In the genomic region with DNA sequence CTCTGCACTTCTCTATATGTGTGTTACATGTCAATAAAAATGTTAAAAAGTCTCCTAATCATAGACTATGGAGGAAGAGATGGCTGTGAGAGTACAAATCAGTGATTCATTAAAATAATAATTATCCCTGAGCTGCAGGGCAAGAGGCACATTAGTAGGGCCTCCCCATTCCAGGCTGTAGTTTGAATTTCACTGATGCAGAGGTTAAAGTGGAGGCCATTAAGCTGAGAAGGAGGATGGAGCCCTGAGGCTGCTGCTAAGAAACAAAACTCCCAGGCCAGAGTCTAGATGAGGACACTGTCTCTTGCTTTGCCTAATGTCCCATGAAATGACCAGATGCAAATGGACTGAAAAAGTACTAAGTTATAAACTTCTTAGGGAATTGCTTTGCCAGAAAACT, we compare ENCODE assay signal across 29 cellular contexts.
"Had no signal": no experiment of that assay in that cellular context is flagged by ENCODE, and none has a peak within 500 bp of the region (broad histone marks: within the 10 kb centered on the region; RNA-seq: fewer than 3 reads in every experiment).

No MANE protein-coding gene starts in this region.

- H3K36me3 ChIP-seq: esophagus squamous epithelium had no signal

- H3K4me3 Mint-ChIP-seq: activated CD4-positive, alpha-beta memory T cell treated with anti-CD3 and anti-CD28 coated beads, Interleukin-2, amount 10 ng/mL, durations not matched to agents 7 days and 5 days; activated CD4-positive, alpha-beta T cell treated with anti-CD3 and anti-CD28 coated beads, Interleukin-2, amount 10 ng/mL, durations not matched to agents 7 days and 5 days; activated naive CD8-positive, alpha-beta T cell; activated T-cell treated with anti-CD3 and anti-CD28 coated beads, Interleukin-2, amount 50 U/mL, for 24 hours; activated T-helper 17 cell treated with anti-CD3 and anti-CD28 coated beads, Interleukin-2, amount 50 U/mL, for 72 hours; effector memory CD8-positive, alpha-beta T cell; WTC11 had no signal

- H3K9me3 Mint-ChIP-seq: activated CD4-positive, alpha-beta memory T cell treated with anti-CD3 and anti-CD28 coated beads, Interleukin-2, amount 10 ng/mL, durations not matched to agents 7 days and 5 days; activated CD4-positive, alpha-beta T cell treated with anti-CD3 and anti-CD28 coated beads, Interleukin-2, amount 10 ng/mL, durations not matched to agents 7 days and 5 days; activated T-cell treated with anti-CD3 and anti-CD28 coated beads, Interleukin-2, amount 50 U/mL, for 24 hours; activated T-helper 17 cell treated with anti-CD3 and anti-CD28 coated beads, Interleukin-2, amount 50 U/mL, for 72 hours; effector memory CD8-positive, alpha-beta T cell had no signal

- H3K4me1 Mint-ChIP-seq: activated CD4-positive, alpha-beta memory T cell treated with anti-CD3 and anti-CD28 coated beads, Interleukin-2, amount 10 ng/mL, durations not matched to agents 7 days and 5 days; activated CD4-positive, alpha-beta T cell treated with anti-CD3 and anti-CD28 coated beads, Interleukin-2, amount 10 ng/mL, durations not matched to agents 7 days and 5 days; activated T-helper 17 cell treated with anti-CD3 and anti-CD28 coated beads, Interleukin-2, amount 50 U/mL, for 72 hours had no signal

- H3K27me3 Mint-ChIP-seq: activated CD4-positive, alpha-beta memory T cell treated with anti-CD3 and anti-CD28 coated beads, Interleukin-2, amount 10 ng/mL, durations not matched to agents 7 days and 5 days; activated CD4-positive, alpha-beta T cell treated with anti-CD3 and anti-CD28 coated beads, Interleukin-2, amount 10 ng/mL, durations not matched to agents 7 days and 5 days; activated naive CD8-positive, alpha-beta T cell; activated T-cell treated with anti-CD3 and anti-CD28 coated beads, Interleukin-2, amount 50 U/mL, for 24 hours; activated T-helper 17 cell treated with anti-CD3 and anti-CD28 coated beads, Interleukin-2, amount 50 U/mL, for 72 hours had no signal

- H3K4me3 ChIP-seq: body of pancreas, esophagus squamous epithelium had no signal

- H3K27me3 ChIP-seq: body of pancreas, esophagus squamous epithelium had no signal

- H3K27ac ChIP-seq: body of pancreas, epithelial cell of prostate, esophagus squamous epithelium, VCaP had no signal

- H3K36me3 Mint-ChIP-seq: WTC11 had no signal

- H3K4me1 ChIP-seq: body of pancreas, esophagus squamous epithelium had no signal

- DNase-seq: activated CD4-positive, alpha-beta memory T cell treated with anti-CD3 and anti-CD28 coated beads, Interleukin-2, amount 10 ng/mL, durations not matched to agents 7 days and 5 days; activated CD4-positive, alpha-beta T cell treated with anti-CD3 and anti-CD28 coated beads for 1 hour; activated CD4-positive, alpha-beta T cell treated with anti-CD3 and anti-CD28 coated beads for 4 hours; activated CD4-positive, alpha-beta T cell treated with anti-CD3 and anti-CD28 coated beads, Interleukin-2, amount 10 ng/mL, durations not matched to agents 7 days and 5 days; activated CD4-positive, alpha-beta T cell treated with anti-CD3 and anti-CD28 coated beads, Interleukin-2, amount 50 U/mL, for 4 hours; activated CD8-positive, alpha-beta memory T cell treated with anti-CD3 and anti-CD28 coated beads, Interleukin-2, amount 50 U/mL, for 48 hours; activated effector memory CD4-positive, alpha-beta T cell treated with Interleukin-2 at 50 U/mL for 16 hours; activated gamma-delta T cell treated with Interleukin-2 at 50 U/mL for 16 hours; activated naive CD4-positive, alpha-beta T cell treated with anti-CD3 and anti-CD28 coated beads, Interleukin-2, amount 50 U/mL, for 16 hours; activated naive CD4-positive, alpha-beta T cell treated with Interleukin-2 at 50 U/mL for 16 hours; activated T-cell treated with anti-CD3 and anti-CD28 coated beads for 4 hours; activated T-cell treated with anti-CD3 and anti-CD28 coated beads, Interleukin-2, amount 50 U/mL, for 24 hours; amniotic stem cell; anterior cingulate cortex; body of pancreas; caudate nucleus; cortex of kidney; dermis blood vessel endothelial cell; effector CD4-positive, alpha-beta T cell; effector memory CD8-positive, alpha-beta T cell; esophagus squamous epithelium; foreskin fibroblast; head of caudate nucleus; T-helper 2 cell had no signal

- ATAC-seq: activated T-helper 17 cell treated with anti-CD3 and anti-CD28 coated beads, Interleukin-2, amount 50 U/mL, for 72 hours; body of pancreas; effector memory CD8-positive, alpha-beta T cell; WTC11 had no signal

- H3K9me3 ChIP-seq: body of pancreas, esophagus squamous epithelium had no signal

- H3K27ac Mint-ChIP-seq: activated CD4-positive, alpha-beta memory T cell treated with anti-CD3 and anti-CD28 coated beads, Interleukin-2, amount 10 ng/mL, durations not matched to agents 7 days and 5 days; activated CD4-positive, alpha-beta T cell treated with anti-CD3 and anti-CD28 coated beads, Interleukin-2, amount 10 ng/mL, durations not matched to agents 7 days and 5 days; activated naive CD8-positive, alpha-beta T cell; activated T-cell treated with anti-CD3 and anti-CD28 coated beads, Interleukin-2, amount 50 U/mL, for 24 hours; activated T-helper 17 cell treated with anti-CD3 and anti-CD28 coated beads, Interleukin-2, amount 50 U/mL, for 72 hours; effector memory CD8-positive, alpha-beta T cell; WTC11 had no signal
